ENCODE assay signal across 14 cellular contexts in genomic region chr12:89597770-89598169, GRCh38.
DNase-seq lines count a peak whose midpoint lies in the region; ATAC-seq, FAIRE-seq and TF ChIP-seq lines count a peak whose summit lies in the region.
"Had no signal": no experiment of that assay in that cellular context is flagged by ENCODE, and none has a peak within 500 bp of the region (broad histone marks: within the 10 kb centered on the region; RNA-seq: fewer than 3 reads in every experiment).

No MANE protein-coding gene starts in this region.

- no peaks in the 10 kb centered on the region for H3K4me1 Mint-ChIP-seq in MCF 10A (ENCODE audit: insufficient read depth, unreplicated experiment)

- intact Hi-C loops in MCF 10A (cut with micrococcal nuclease) = no loop called here

- ATAC-seq in GM18498 (IDR thresholded peaks at IDR 0.05; ENCODE audit: unreplicated experiment) (peak; percentile 71), HG02642 (IDR thresholded peaks at IDR 0.05; ENCODE audit: poor library complexity, unreplicated experiment) (peak; percentile 61), HG03565 (IDR thresholded peaks at IDR 0.05; ENCODE audit: unreplicated experiment) (peak; percentile 45)

- no peak overlapping the region for H3K4me3 Mint-ChIP-seq in MCF 10A (ENCODE audit: unreplicated experiment)

- POLR2A ChIA-PET in MCF 10A (lab: Yijun Ruan, JAX) = interaction anchor here (0.9 to 1.5 kb wide), 3 partner anchors 24 to 111 kb away, joined by 3 to 4 read pairs (median 3); partner anchors contain the start of gene ATP2B1

- peak; percentile 23 for FAIRE-seq in GM19239 (lab: Jason Lieb, UNC)

- no peaks in the 10 kb centered on the region for H3K9me3 Mint-ChIP-seq in MCF 10A (ENCODE audit: unreplicated experiment)

- no peak overlapping the region for H3K27ac Mint-ChIP-seq in MCF 10A (ENCODE audit: low read depth, unreplicated experiment)

- no TSS peak for BruUV-seq in MCF 10A (replicated peaks; lab: Mats Ljungman, UMichigan)

- peaks cover 73% of the 10 kb centered on the region for H3K36me3 Mint-ChIP-seq in MCF 10A (ENCODE audit: insufficient read depth, unreplicated experiment)

- CTCF ChIA-PET in MCF 10A (lab: Yijun Ruan, JAX) = interaction anchor here (1.0 to 1.3 kb wide), 3 partner anchors 11 to 111 kb away, joined by 3 to 4 read pairs (median 3); partner anchors contain the start of gene ATP2B1

- no peak for TF ChIP-seq CTCF in MCF 10A (IDR thresholded peaks at IDR 0.05; ENCODE audit: unreplicated experiment)

- DNase-seq in GM19239 (ENCODE audit: insufficient read length, low spot score) = no peak
- no peak for DNase-seq in MCF 10A (ENCODE audit: unreplicated experiment)
- DNase-seq in SKM-1 (lab: John Stamatoyannopoulos, UW; ENCODE audit: unreplicated experiment) = no peak
- no peak for DNase-seq in SW480 (ENCODE audit: low spot score)
- no peak for DNase-seq in GM19238 (ENCODE audit: insufficient read length, low spot score)
- DNase-seq: caudate nucleus; erythroblast; GDM1; midbrain; NCI-H187 treated with DMSO at 0.1 percent for 48 hours; stimulated activated CD4-positive, alpha-beta T cell treated with anti-CD3 and anti-CD28 coated beads, Interleukin-4, amount 100 ng/mL, for 4 hours had no signal

- no peaks in the 10 kb centered on the region for H3K27me3 Mint-ChIP-seq in MCF 10A (ENCODE audit: insufficient read depth, unreplicated experiment)
